Comparison of ENCODE assay signal across 5 cellular contexts in the genomic region with DNA sequence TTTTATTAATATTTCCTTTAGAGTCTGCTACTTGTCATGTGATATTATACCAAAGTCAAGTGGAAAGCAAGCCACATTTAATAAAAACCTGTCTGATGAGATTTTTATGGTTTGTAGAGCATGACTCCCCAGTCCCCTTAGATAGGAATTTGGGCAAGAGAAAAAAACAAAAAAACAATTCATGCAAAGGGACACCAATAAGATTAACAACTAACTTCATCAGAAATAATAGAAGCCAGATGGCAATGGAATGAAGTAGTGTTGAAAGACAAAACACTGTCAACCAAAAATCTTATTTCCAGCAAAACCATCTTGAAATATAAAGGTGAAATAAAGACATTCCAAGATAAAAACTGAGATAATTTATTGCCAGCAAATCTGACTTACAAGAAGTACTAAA.
DNase-seq lines count a peak whose midpoint lies in the region; ATAC-seq, FAIRE-seq and TF ChIP-seq lines count a peak whose summit lies in the region.
"Not testable (repeated sequence)": the region's sequence is repeated elsewhere in the genome, so short reads cannot be mapped to it uniquely, and the experiment has no call there.

No MANE protein-coding gene starts in this region.

- H3K4me3 ChIP-seq in HEK293 (ENCODE audit: low read depth, low read length); K562; HepG2 (replicated peaks in 1 of 3; ENCODE audit: insufficient read depth in 1 of 3, low read depth in 2 of 3, low read length in 3 of 3): not testable (repeated sequence)

- in situ Hi-C loops in K562 (cut with MboI); HepG2 (cut with HindIII; ENCODE audit: extremely low pct_ligation_motif_present, low pct_unique_long_range_greater_than_20kb): not testable (repeated sequence)

- H3K27me3 ChIP-seq in K562 (ENCODE audit: control insufficient read depth in 2 of 2, insufficient read depth in 2 of 2, low read length in 2 of 2); HepG2 (ENCODE audit: control insufficient read depth in 1 of 2, insufficient read depth in 2 of 2, low read length in 2 of 2): not testable (repeated sequence)

- CTCF ChIA-PET in HEK293 (lab: Yijun Ruan, JAX); WTC11 (lab: Charles Lee); K562 (lab: Yijun Ruan, JAX; ENCODE audit: low intra/inter-chr PET ratio); HepG2 (lab: Yijun Ruan, JAX; ENCODE audit: low intra/inter-chr PET ratio, low total read pairs): not testable (repeated sequence)

- not testable (repeated sequence) for H3K27ac Mint-ChIP-seq in WTC11

- H3K9me3 ChIP-seq in HEK293 (ENCODE audit: control insufficient read depth, insufficient read depth, low read depth, low read length); K562 (replicated peaks; ENCODE audit: control insufficient read depth, insufficient read depth, low read depth, low read length); HepG2 (ENCODE audit: low read length): not testable (repeated sequence)

- H3K9me3 Mint-ChIP-seq in WTC11, result peaks cover 54% of the 10 kb centered on the region

- not testable (repeated sequence) for H3K4me2 ChIP-seq in K562 (ENCODE audit: insufficient read depth, low read length); HepG2 (ENCODE audit: low read depth, low read length)

- peak; percentile 1 for DNase-seq in OCI-M1 (lab: John Stamatoyannopoulos, UW)
- not testable (repeated sequence) for DNase-seq in WTC11 (ENCODE audit: low spot score); K562 (ENCODE audit: extremely low read depth in 1 of 4, low spot score in 3 of 4); HepG2 (ENCODE audit: low spot score)

- intact Hi-C loops in K562 (cut with micrococcal nuclease); HepG2 (cut with micrococcal nuclease; ENCODE audit: unreplicated experiment): not testable (repeated sequence)

- not testable (repeated sequence) for TF ChIP-seq RAD21 in K562 (CRISPR knock-in tag; conservative IDR thresholded peaks at IDR 0.05 in 1 of 2, IDR thresholded peaks at IDR 0.05 in 1 of 2); HepG2 (CRISPR knock-in tag; IDR thresholded peaks at IDR 0.05)

- not testable (repeated sequence) for H3K36me3 ChIP-seq in HEK293 (ENCODE audit: control insufficient read depth in 2 of 2, insufficient read depth in 1 of 2, low read length in 2 of 2); K562 (ENCODE audit: control insufficient read depth, insufficient read depth, low read length); HepG2 (replicated peaks in 1 of 2; ENCODE audit: control insufficient read depth in 1 of 2, insufficient read depth in 2 of 2, low read length in 2 of 2)

- not testable (repeated sequence) for H3K27ac ChIP-seq in HEK293 (ENCODE audit: extremely low read depth, low read depth, low read length); K562 (ENCODE audit: extremely low read depth, low read depth, low read length); HepG2 (ENCODE audit: extremely low read length, insufficient read depth, low read length)

- not testable (repeated sequence) for H3K4me1 Mint-ChIP-seq in WTC11

- H2AFZ ChIP-seq in K562 (ENCODE audit: low read depth, low read length); HepG2 (ENCODE audit: low read length): not testable (repeated sequence)

- not testable (repeated sequence) for H3K4me1 ChIP-seq in HEK293 (ENCODE audit: control insufficient read depth, insufficient read depth, low read length); K562 (replicated peaks in 1 of 2; ENCODE audit: control insufficient read depth in 2 of 2, insufficient read depth in 2 of 2, low read length in 2 of 2); HepG2 (ENCODE audit: insufficient read depth, low read length)

- not testable (repeated sequence) for ATAC-seq in WTC11, K562, HepG2

- not testable (repeated sequence) for H3K9me1 ChIP-seq in K562 (ENCODE audit: control insufficient read depth, insufficient read depth, low read length)

- H3K27me3 Mint-ChIP-seq in WTC11 (ENCODE audit: low read depth), result not testable (repeated sequence)

- H3K4me3 Mint-ChIP-seq in WTC11, result not testable (repeated sequence)

- H4K20me1 ChIP-seq in K562 (replicated peaks; ENCODE audit: control insufficient read depth, insufficient read depth, low read length); HepG2 (ENCODE audit: insufficient read depth, low read length): not testable (repeated sequence)

- not testable (repeated sequence) for TF ChIP-seq POLR2A in K562 (conservative IDR thresholded peaks at IDR 0.05); HepG2 (IDR thresholded peaks at IDR 0.05; ENCODE audit: insufficient read depth in 1 of 2, low read depth in 2 of 2, low read length in 2 of 2)

- FAIRE-seq in K562 (lab: Jason Lieb, UNC); HepG2 (lab: Jason Lieb, UNC): not testable (repeated sequence)

- H3K79me2 ChIP-seq in K562 (ENCODE audit: control insufficient read depth, insufficient read depth, low read length); HepG2 (ENCODE audit: insufficient read depth, low read length): not testable (repeated sequence)

- TF ChIP-seq CTCF in HEK293 (tag by site-specific recombination; IDR thresholded peaks at IDR 0.05); WTC11 (IDR thresholded peaks at IDR 0.05); K562 (IDR thresholded peaks at IDR 0.05 in 2 of 3, conservative IDR thresholded peaks at IDR 0.05 in 1 of 3; ENCODE audit: insufficient read depth in 2 of 3, low read depth in 1 of 3, low read length in 3 of 3); HepG2 (CRISPR knock-in tag; IDR thresholded peaks at IDR 0.05): not testable (repeated sequence)

- not testable (repeated sequence) for BruUV-seq in K562 (replicated peaks; lab: Mats Ljungman, UMichigan); HepG2 (replicated peaks; lab: Mats Ljungman, UMichigan)

- not testable (repeated sequence) for TF ChIP-seq EP300 in K562 (IDR thresholded peaks at IDR 0.05; ENCODE audit: low read length); HepG2 (IDR thresholded peaks at IDR 0.05; ENCODE audit: low read depth in 2 of 2, low read length in 2 of 2); HepG2 (CRISPR knock-in tag; IDR thresholded peaks at IDR 0.05; ENCODE audit: borderline replicate concordance)

- not testable (repeated sequence) for H3K9ac ChIP-seq in K562 (ENCODE audit: insufficient read depth in 1 of 2, low read depth in 2 of 2, low read length in 2 of 2); HepG2 (ENCODE audit: insufficient read depth, low read depth, low read length)

- POLR2A ChIA-PET in HEK293 (lab: Yijun Ruan, JAX); WTC11 (lab: Charles Lee); K562 (lab: Yijun Ruan, JAX); HepG2 (lab: Yijun Ruan, JAX): not testable (repeated sequence)

- H3K36me3 Mint-ChIP-seq in WTC11, result peaks cover 28% of the 10 kb centered on the region

TF ChIP-seq in HEK293, 187 proteins besides CTCF, POLR2A, EP300 and RAD21:
- TF ChIP-seq SETDB1 (IDR thresholded peaks at IDR 0.05; ENCODE audit: insufficient read length, low read length), result peak; percentile 82
- peak; percentile 62; the same call in 1 of the 2 replicates for TF ChIP-seq ZNF677 (tag by site-specific recombination; IDR thresholded peaks at IDR 0.05)
- TF ChIP-seq TRIM28 (IDR thresholded peaks at IDR 0.05; ENCODE audit: borderline replicate concordance, low read length), result 0 out of 2 replicates have a peak, but pooled peaks have one; percentile 17

TF ChIP-seq in WTC11, 78 proteins besides CTCF, POLR2A, EP300 and RAD21:
- peak; percentile 84 for TF ChIP-seq ZNF317 (CRISPR knock-in tag; IDR thresholded peaks at IDR 0.05; ENCODE audit: borderline replicate concordance, low read depth)

TF ChIP-seq in K562, 482 proteins besides CTCF, POLR2A, EP300 and RAD21:
- 0 out of 3 replicates have a peak, but pooled peaks of 1 of the 2 experiments have one; percentile 37 for TF ChIP-seq CBX3 (IDR thresholded peaks at IDR 0.05; ENCODE audit: borderline replicate concordance in 1 of 2, low read length in 2 of 2)
- 0 out of 2 replicates have a peak, but pooled peaks have one; percentile 40 for TF ChIP-seq TRIM28 (IDR thresholded peaks at IDR 0.05)

TF ChIP-seq in HepG2, 621 proteins besides CTCF, POLR2A, EP300 and RAD21:
- peak; percentile 91 for TF ChIP-seq ZNF317 (CRISPR knock-in tag; IDR thresholded peaks at IDR 0.05)
